8 cellular contexts compared by ENCODE assay signal in the genomic region with DNA sequence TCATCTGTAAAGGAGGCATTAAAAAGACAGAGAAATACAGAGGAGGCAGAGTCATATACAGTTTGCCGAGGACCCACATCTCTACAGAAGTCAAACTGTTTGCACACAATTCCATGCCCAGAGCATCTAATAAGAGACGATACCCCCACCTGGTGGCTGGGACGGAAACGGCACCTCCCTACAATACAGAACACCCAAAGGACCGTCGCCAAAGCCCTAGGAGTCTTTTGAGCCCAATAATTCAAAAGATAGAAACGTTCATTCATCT. TPM values are rescaled to one million over a fixed set of nuclear protein-coding genes. Genes with fewer than 3 reads are reported as not detected.
DNase-seq lines count a peak whose midpoint lies in the region; ATAC-seq and TF ChIP-seq lines count a peak whose summit lies in the region.

No MANE protein-coding gene starts in this region.

- ATAC-seq in HG02870 (IDR thresholded peaks at IDR 0.05; ENCODE audit: unreplicated experiment) (peak; percentile 25), T-cell (replicated peaks in 1 of 4) (peak; percentile 39 to 50 (median 44)), psoas muscle (peak; percentile 36 to 61 (median 48)), aorta (ENCODE audit: low FRiP score) (peak; percentile 33)

- H3K4me3 Mint-ChIP-seq in T-cell, result peak overlapping the region; percentile 79 to 85 (median 83)

- H3K4me1 Mint-ChIP-seq in T-cell, result peaks cover 38 to 64% (median 44%) of the 10 kb centered on the region in 3 donors

- peak overlapping the region; percentile 99 for H3K27ac ChIP-seq in left ventricle myocardium inferior (replicated peaks)
- peak overlapping the region; percentile 96 for H3K27ac ChIP-seq in psoas muscle
- H3K27ac ChIP-seq in aorta (ENCODE audit: low read depth in 1 of 2, low read length in 2 of 2), result peak overlapping the region in 1 of 2 donors; percentile 11

- H3K4me1 ChIP-seq in left ventricle myocardium inferior (peaks cover 90% of the 10 kb centered on the region), psoas muscle (peaks cover 14% of the 10 kb centered on the region), aorta (ENCODE audit: control insufficient read depth in 1 of 2, insufficient read depth in 2 of 2, low read length in 2 of 2) (no peaks in the 10 kb centered on the region)

- TF ChIP-seq CTCF in GM12875 (IDR thresholded peaks at IDR 0.05; ENCODE audit: borderline replicate concordance, insufficient read depth, low read depth, low read length) (peak; percentile 82), left ventricle myocardium inferior (IDR thresholded peaks at IDR 0.05; ENCODE audit: borderline replicate concordance) (peak; percentile 94), psoas muscle (IDR thresholded peaks at IDR 0.05) (peak; percentile 96)

- H3K27me3 Mint-ChIP-seq in T-cell, result peaks cover 0 to 3% of the 10 kb centered on the region in 2 donors

- POLR2A ChIA-PET in T-cell (lab: Charles Lee), result interaction anchor here (0.6 to 1.8 kb wide), 12 partner anchors 9 to 60 kb away, joined by 3 to 13 read pairs (median 4); partner anchors contain the start of genes MED29 (in 1 of the 2), PAF1 (in 1 of the 2) and RPS16 (in 1 of the 2)

- intact Hi-C loops in left ventricle myocardium inferior (cut with micrococcal nuclease) (no loop called here), psoas muscle (cut with DNase I) (loop anchor here (1.0 to 10.0 kb wide), 5 partner anchors 13 to 287 kb away; partner anchors contain the start of genes PAK4 (in 1 of the 2), RPS16 (in 1 of the 2) and SAMD4B (in 1 of the 2)), aorta (cut with DNase I) (loop anchor here (1.0 to 2.0 kb wide), 4 partner anchors 14 to 33 kb away; partner anchors contain the start of gene SUPT5H (in 1 of the 2))

- CTCF ChIA-PET in T-cell (lab: Charles Lee), result interaction anchor here (0.6 to 2.2 kb wide), 13 partner anchors 8 to 58 kb away, joined by 3 to 29 read pairs (median 4); partner anchors contain the start of genes MED29 (in 1 of the 2), PAF1 (in 1 of the 2) and RPS16 (in 1 of the 2)

- 0 to 1% (median 1%) methylated on average over 7 of the region's 7 CpGs for WGBS in psoas muscle, 3 donors
- WGBS in aorta, 2 donors, result 0% methylated on average over 7 of the region's 7 CpGs

- H3K27me3 ChIP-seq in left ventricle myocardium inferior (ENCODE audit: low read depth) (no peaks in the 10 kb centered on the region), psoas muscle (ENCODE audit: insufficient read depth in 3 of 3, low read length in 2 of 3) (no peaks in the 10 kb centered on the region), aorta (ENCODE audit: control insufficient read depth in 1 of 2, insufficient read depth in 2 of 2, low read length in 1 of 2) (peaks cover 0 to under 1% of the 10 kb centered on the region in 2 donors)

- H3K36me3 Mint-ChIP-seq in T-cell, result peaks cover 21% of the 10 kb centered on the region

- no peaks in the 10 kb centered on the region for H3K9me3 Mint-ChIP-seq in T-cell

- peak; percentile 94 for DNase-seq in NCI-H146 (lab: John Stamatoyannopoulos, UW)
- DNase-seq in T-cell, result peak; percentile 79 to 94 (median 90)
- peak; percentile 90 for DNase-seq in amniotic epithelial cell (ENCODE audit: low read depth)
- peak; percentile 93 for DNase-seq in left ventricle myocardium inferior
- DNase-seq in psoas muscle, result peak; percentile 89 to 95
- peak; percentile 93 to 97 for DNase-seq in aorta

- H3K27ac Mint-ChIP-seq in T-cell, result peak overlapping the region; percentile 93 to 94

- H3K36me3 ChIP-seq in left ventricle myocardium inferior, result peaks cover 17% of the 10 kb centered on the region
- H3K36me3 ChIP-seq in psoas muscle (ENCODE audit: insufficient read depth in 1 of 2, low read depth in 1 of 2), result peaks cover 0 to 17% of the 10 kb centered on the region in 2 donors
- H3K36me3 ChIP-seq in aorta (ENCODE audit: control insufficient read depth in 1 of 2, insufficient read depth in 2 of 2, low read length in 1 of 2), result peaks cover 0 to 2% of the 10 kb centered on the region in 2 donors

- no peaks in the 10 kb centered on the region for H3K9me3 ChIP-seq in left ventricle myocardium inferior (replicated peaks)
- H3K9me3 ChIP-seq in psoas muscle, result no peaks in the 10 kb centered on the region
- no peaks in the 10 kb centered on the region for H3K9me3 ChIP-seq in aorta (ENCODE audit: control insufficient read depth, low read length)

- H3K4me3 ChIP-seq in GM12875 (ENCODE audit: low read depth, low read length) (no peak overlapping the region), left ventricle myocardium inferior (peak overlapping the region; percentile 87), psoas muscle (peak overlapping the region; percentile 97), aorta (ENCODE audit: low read length in 2 of 2) (no peak overlapping the region)

RNA-seq across cellular contexts. Expression of gene PLEKHG2, which starts 0.7 kb away (rescaled TPM):
- total RNA-seq in T-cell (10 to 100 TPM; 25.2 to 88.1 (median 36.7) TPM), left ventricle myocardium inferior (14.1 TPM), psoas muscle (1 to 10 TPM; 6.8 to 8.0 (median 7.4) TPM), aorta (10 to 100 TPM; 86.4 to 98.1 TPM)
- polyA plus RNA-seq in psoas muscle (1 to 10 TPM; 2.4 to 3.0 (median 2.7) TPM), aorta (10 to 100 TPM; 15.3 to 74.4 TPM)

RNA-seq across cellular contexts. Expression of gene ZFP36, which starts 5.1 kb away (rescaled TPM):
- total RNA-seq in T-cell (1,000 to 10,000 TPM in 1 of 5 donors, 100 to 1,000 TPM in 4; 208 to 1,013 (median 233) TPM), left ventricle myocardium inferior (34.8 TPM), psoas muscle (100 to 1,000 TPM in 3 of 4 donors, 10 to 100 TPM in 1; 32.1 to 391 (median 184) TPM), aorta (100 to 1,000 TPM; 205 to 955 TPM)
- polyA plus RNA-seq in psoas muscle (100 to 1,000 TPM in 1 of 3 donors, 10 to 100 TPM in 2; 80.8 to 178 (median 83.3) TPM), aorta (100 to 1,000 TPM; 124 to 360 TPM)

RNA-seq across cellular contexts. Expression of gene MED29, which starts 20.6 kb away (rescaled TPM):
- total RNA-seq in T-cell, result 10 to 100 TPM; 42.0 to 48.7 (median 47.0) TPM
- 25.7 TPM for total RNA-seq in left ventricle myocardium inferior
- total RNA-seq in psoas muscle, result 10 to 100 TPM; 25.0 to 33.6 (median 30.2) TPM
- polyA plus RNA-seq in psoas muscle, result 10 to 100 TPM; 25.0 to 51.7 (median 26.9) TPM
- total RNA-seq in aorta, result 10 to 100 TPM; 28.9 to 35.1 TPM
- 10 to 100 TPM; 26.0 to 29.7 TPM for polyA plus RNA-seq in aorta

RNA-seq across cellular contexts. Expression of gene PAF1, which starts 20.9 kb away (rescaled TPM):
- total RNA-seq in T-cell (10 to 100 TPM; 43.0 to 96.1 (median 45.9) TPM), left ventricle myocardium inferior (33.2 TPM), psoas muscle (10 to 100 TPM; 33.7 to 38.0 (median 34.6) TPM), aorta (10 to 100 TPM; 33.9 to 34.5 TPM)
- polyA plus RNA-seq in psoas muscle (10 to 100 TPM; 34.1 to 58.0 (median 37.6) TPM), aorta (10 to 100 TPM; 27.7 to 43.8 TPM)

RNA-seq across cellular contexts. Expression of gene RPS16, which starts 24.0 kb away (rescaled TPM):
- total RNA-seq in T-cell, result 1,000 to 10,000 TPM; 3,669 to 4,521 (median 4,268) TPM
- 1,107 TPM for total RNA-seq in left ventricle myocardium inferior
- total RNA-seq in psoas muscle, result 1,000 to 10,000 TPM; 1,186 to 1,958 (median 1,553) TPM
- 1,000 to 10,000 TPM; 2,324 to 3,255 (median 2,994) TPM for polyA plus RNA-seq in psoas muscle
- total RNA-seq in aorta, result 1,000 to 10,000 TPM; 1,268 to 1,273 TPM
- 1,000 to 10,000 TPM; 3,270 to 4,459 TPM for polyA plus RNA-seq in aorta

Comparison
In these comparisons a context has a peak if more than half of its experiments do, and no peak if none do; other contexts are left out.
1. H3K4me3 ChIP-seq: peak in left ventricle myocardium inferior (single experiment) and psoas muscle (single experiment); none in GM12875 (single experiment) and aorta (0 of 2).
2. Peak in every context shown above with its lines, with median percentiles within 50 percentile points of each other: CTCF ChIP-seq, ATAC-seq and DNase-seq.